ENCODE assay signal across 8 cellular contexts in genomic region chr10:27252267-27253000, GRCh38. TPM values are rescaled to one million over a fixed set of nuclear protein-coding genes. Genes with fewer than 3 reads are reported as not detected.
DNase-seq lines count a peak whose midpoint lies in the region; ATAC-seq and TF ChIP-seq lines count a peak whose summit lies in the region.

No MANE protein-coding gene starts in this region.

- peak; percentile 100 for ATAC-seq in GM21825 (IDR thresholded peaks at IDR 0.05; ENCODE audit: unreplicated experiment)

- POLR2A ChIA-PET in OCI-LY7 (lab: Charles Lee): no interaction called here

- TF ChIP-seq POLR2A in ovary (IDR thresholded peaks at IDR 0.05) (no peak), tibial nerve (IDR thresholded peaks at IDR 0.05) (no peak)

- no peaks in the 10 kb centered on the region for H3K4me1 ChIP-seq in fibroblast of lung (ENCODE audit: control insufficient read depth, extremely low read depth, insufficient read depth, low read length)
- H3K4me1 ChIP-seq in ovary (ENCODE audit: insufficient read depth): peaks cover 2% of the 10 kb centered on the region
- H3K4me1 ChIP-seq in tibial nerve: no peaks in the 10 kb centered on the region
- H3K4me1 ChIP-seq in OCI-LY7 (ENCODE audit: insufficient read depth, low read length, poor library complexity, severe bottlenecking): no peaks in the 10 kb centered on the region

- H3K27me3 ChIP-seq in fibroblast of lung (ENCODE audit: control insufficient read depth, insufficient read depth, low read length) (no peaks in the 10 kb centered on the region), ovary (no peaks in the 10 kb centered on the region), tibial nerve (peaks cover 0 to 10% of the 10 kb centered on the region in 2 donors)

- H3K4me2 ChIP-seq in fibroblast of lung (ENCODE audit: extremely low read depth, insufficient read depth, low read length) (peak overlapping the region; percentile 51), OCI-LY7 (ENCODE audit: low read length) (no peak overlapping the region; the same call in 1 of the 2 replicates)

- H3K79me2 ChIP-seq in fibroblast of lung (ENCODE audit: control insufficient read depth, insufficient read depth, low read length): no peaks in the 10 kb centered on the region
- no peaks in the 10 kb centered on the region for H3K79me2 ChIP-seq in OCI-LY7 (ENCODE audit: insufficient read depth, low read depth, low read length)

- no peaks in the 10 kb centered on the region for H3K9me2 ChIP-seq in OCI-LY7 (ENCODE audit: insufficient read depth, low read length)

- H3K9me3 ChIP-seq in fibroblast of lung (ENCODE audit: control insufficient read depth, insufficient read depth, low read depth, low read length) (no peaks in the 10 kb centered on the region), ovary (no peaks in the 10 kb centered on the region), tibial nerve (no peaks in the 10 kb centered on the region), OCI-LY7 (ENCODE audit: low read length) (no peaks in the 10 kb centered on the region)

- peak; percentile 54 for DNase-seq in GM03348 (ENCODE audit: low spot score)
- DNase-seq in NCI-H1105 (lab: John Stamatoyannopoulos, UW): peak; percentile 34
- peak; percentile 81 for DNase-seq in activated T-cell treated with anti-CD3 and anti-CD28 coated beads for 1 hour (ENCODE audit: low read depth)
- DNase-seq in fibroblast of lung (ENCODE audit: low read depth in 2 of 2): peak; percentile 51 to 58
- DNase-seq in ovary: peak; percentile 49 to 69 (median 62)
- peak in 1 of 2 donors; percentile 57 for DNase-seq in tibial nerve (ENCODE audit: low spot score in 2 of 2)
- DNase-seq in OCI-LY7 (ENCODE audit: low spot score): no peak

- H3K4me3 ChIP-seq in fibroblast of lung (replicated peaks in 1 of 4; ENCODE audit: control extremely low read depth in 1 of 4, insufficient read depth in 1 of 4, low read depth in 3 of 4, low read length in 4 of 4) (peak overlapping the region; percentile 30 to 56 (median 44)), ovary (peak overlapping the region; percentile 46), tibial nerve (peak overlapping the region; percentile 43 to 65 (median 55)), OCI-LY7 (ENCODE audit: low read depth, low read length, poor library complexity, severe bottlenecking) (no peak overlapping the region)

- H2AFZ ChIP-seq in fibroblast of lung (ENCODE audit: low read length): peak overlapping the region; percentile 82
- no peak overlapping the region for H2AFZ ChIP-seq in OCI-LY7 (ENCODE audit: low read length)

- TF ChIP-seq EP300 in ovary (IDR thresholded peaks at IDR 0.05) (no peak), tibial nerve (IDR thresholded peaks at IDR 0.05) (peak in 1 of 2 donors; percentile 18)

- WGBS in ovary, 3 donors: 12 to 16% (median 15%) methylated on average over 55 to 63 of the region's 63 CpGs
- 24 to 27% methylated on average over 54 to 63 of the region's 63 CpGs for WGBS in tibial nerve, 2 donors

- CTCF ChIA-PET in OCI-LY7 (lab: Charles Lee; ENCODE audit: unreplicated experiment): no interaction called here

- intact Hi-C loops in ovary (cut with DNase I): no loop called here
- intact Hi-C loops in OCI-LY7 (cut with micrococcal nuclease; ENCODE audit: unreplicated experiment): no loop called here

- no TSS peak for BruUV-seq in OCI-LY7 (replicated peaks; lab: Mats Ljungman, UMichigan)

- H3K36me3 ChIP-seq in fibroblast of lung (ENCODE audit: control insufficient read depth, insufficient read depth, low read length): no peaks in the 10 kb centered on the region
- no peaks in the 10 kb centered on the region for H3K36me3 ChIP-seq in ovary
- no peaks in the 10 kb centered on the region for H3K36me3 ChIP-seq in tibial nerve
- no peaks in the 10 kb centered on the region for H3K36me3 ChIP-seq in OCI-LY7 (ENCODE audit: insufficient read depth, low read length)

- no peak overlapping the region for H3K27ac ChIP-seq in fibroblast of lung (ENCODE audit: insufficient read depth, low read length)
- H3K27ac ChIP-seq in ovary: peak overlapping the region in 1 of 2 donors; percentile 13
- peak overlapping the region; percentile 12 to 87 (median 66) for H3K27ac ChIP-seq in tibial nerve
- no peak overlapping the region for H3K27ac ChIP-seq in OCI-LY7 (ENCODE audit: low read depth, low read length, poor library complexity, severe bottlenecking)

- TF ChIP-seq CTCF in fibroblast of lung (conservative IDR thresholded peaks at IDR 0.05 in 1 of 2, IDR thresholded peaks at IDR 0.05 in 1 of 2; ENCODE audit: low read depth in 1 of 2, low read length in 2 of 2): peak in 1 of 2 donors; percentile 14
- TF ChIP-seq CTCF in ovary (IDR thresholded peaks at IDR 0.05): peak in 2 of 3 donors; percentile 15 to 23
- TF ChIP-seq CTCF in tibial nerve (IDR thresholded peaks at IDR 0.05): peak; percentile 44 to 88 (median 74)
- TF ChIP-seq CTCF in OCI-LY7 (conservative IDR thresholded peaks at IDR 0.05; ENCODE audit: low read length): no peak

- H4K20me1 ChIP-seq in fibroblast of lung (ENCODE audit: control insufficient read depth, extremely low read depth, insufficient read depth, low read length) (no peaks in the 10 kb centered on the region), OCI-LY7 (ENCODE audit: insufficient read depth, low read length) (no peaks in the 10 kb centered on the region)

- H3K9ac ChIP-seq in fibroblast of lung (ENCODE audit: insufficient read depth, low read length): peak overlapping the region; percentile 42

RNA-seq across cellular contexts. Expression of gene ACBD5, which starts 11.8 kb away (rescaled TPM):
- total RNA-seq in fibroblast of lung (22.3 and 29.6 TPM in 2 replicates), ovary (10 to 100 TPM in 5 of 7 donors, 1 to 10 TPM in 2; 7.2 to 15.4 (median 12.9) TPM), tibial nerve (10 to 100 TPM; 15.3 to 31.2 (median 20.4) TPM), OCI-LY7 (2022) (20.0 and 20.4 TPM in 2 replicates)
- polyA plus RNA-seq in fibroblast of lung (16.9 and 21.3 TPM in 2 replicates), ovary (10 to 100 TPM in 1 of 2 donors, 1 to 10 TPM in 1; 8.6 to 14.0 TPM)
- polyA plus RNA-seq in fibroblast of lung (2012): 13.0 and 14.1 TPM in 2 replicates
- polyA minus RNA-seq in fibroblast of lung (ENCODE audit: low replicate concordance): 3.4 and 4.5 TPM in 2 replicates
- 10.8 and 12.4 TPM in 2 replicates for total RNA-seq in OCI-LY7 (2014; rRNA removed; shearing (Covaris generic))

Comparison
In these comparisons a context has a peak if more than half of its experiments do, and no peak if none do; other contexts are left out.
1. H3K27ac ChIP-seq: peak in tibial nerve (4 of 4); none in fibroblast of lung (single experiment) and OCI-LY7 (single experiment).